In genomic region chr14:60839657-60840056, GRCh38 we compare ENCODE assay signal across 28 cellular contexts.
"Had no signal": no experiment of that assay in that cellular context is flagged by ENCODE, and none has a peak within 500 bp of the region (broad histone marks: within the 10 kb centered on the region; RNA-seq: fewer than 3 reads in every experiment).

No MANE protein-coding gene starts in this region.

- ATAC-seq: activated naive CD4-positive, alpha-beta T cell treated with anti-CD3 and anti-CD28 coated beads, Interleukin-2, amount 50 U/mL, for 72 hours; activated naive CD8-positive, alpha-beta T cell treated with anti-CD3 and anti-CD28 coated beads, Interleukin-2, amount 50 U/mL, for 24 hours; activated T-cell treated with anti-CD3 and anti-CD28 coated beads, Interleukin-2, amount 50 U/mL, for 4 hours; body of pancreas; Panc1; T-helper 17 cell had no signal

- H3K4me1 Mint-ChIP-seq: activated CD4-positive, alpha-beta T cell treated with anti-CD3 and anti-CD28 coated beads, Interleukin-2, amount 10 ng/mL, durations not matched to agents 7 days and 5 days; activated naive CD8-positive, alpha-beta T cell treated with anti-CD3 and anti-CD28 coated beads, Interleukin-2, amount 50 U/mL, for 24 hours had no signal

- H3K4me1 ChIP-seq: ascending aorta, body of pancreas had no signal

- H3K27me3 Mint-ChIP-seq: activated CD4-positive, alpha-beta memory T cell treated with anti-CD3 and anti-CD28 coated beads for 36 hours; activated CD4-positive, alpha-beta T cell treated with anti-CD3 and anti-CD28 coated beads, Interleukin-2, amount 10 ng/mL, durations not matched to agents 7 days and 5 days; activated naive CD8-positive, alpha-beta T cell treated with anti-CD3 and anti-CD28 coated beads, Interleukin-2, amount 50 U/mL, for 24 hours; T-helper 17 cell had no signal

- DNase-seq: activated CD4-positive, alpha-beta memory T cell treated with anti-CD3 and anti-CD28 coated beads for 36 hours; activated CD4-positive, alpha-beta T cell treated with anti-CD3 and anti-CD28 coated beads, Interleukin-2, amount 10 ng/mL, durations not matched to agents 7 days and 5 days; activated CD4-positive, CD25-positive, alpha-beta regulatory T cell; activated CD8-positive, alpha-beta memory T cell treated with anti-CD3 and anti-CD28 coated beads for 24 hours; activated effector memory CD4-positive, alpha-beta T cell treated with anti-CD3 and anti-CD28 coated beads, Interleukin-2, amount 50 U/mL, for 16 hours; activated naive CD4-positive, alpha-beta T cell treated with Interleukin-2 at 50 U/mL for 16 hours; activated naive CD8-positive, alpha-beta T cell treated with anti-CD3 and anti-CD28 coated beads, Interleukin-2, amount 50 U/mL, for 24 hours; activated T-cell treated with anti-CD3 and anti-CD28 coated beads, Interleukin-2, amount 50 U/mL, for 4 hours; amniotic stem cell; body of pancreas; Karpas-422; MM.1S; NCI-H1105 treated with DMSO at 0.1 percent for 48 hours; NCI-H1436 treated with DMSO at 0.1 percent for 48 hours; NCI-H187; NCI-H2081; NCI-H510A treated with DMSO at 0.1 percent for 48 hours; NCI-H69; NK-92 treated with Interleukin-12 subunit alpha and Interleukin-12 subunit beta, amount 100 ng/mL, for 24 hours; OCI-M1; RPMI8226; SHP77 treated with DMSO at 0.1 percent for 48 hours; T-helper 17 cell; T-helper 9 cell had no signal

- H3K9me3 ChIP-seq: ascending aorta, body of pancreas had no signal

- H3K4me3 Mint-ChIP-seq: activated CD4-positive, alpha-beta memory T cell treated with anti-CD3 and anti-CD28 coated beads for 36 hours; activated CD4-positive, alpha-beta T cell treated with anti-CD3 and anti-CD28 coated beads, Interleukin-2, amount 10 ng/mL, durations not matched to agents 7 days and 5 days; activated naive CD8-positive, alpha-beta T cell treated with anti-CD3 and anti-CD28 coated beads, Interleukin-2, amount 50 U/mL, for 24 hours; activated T-cell treated with anti-CD3 and anti-CD28 coated beads, Interleukin-2, amount 50 U/mL, for 4 hours; T-helper 17 cell had no signal

- H3K27me3 ChIP-seq: ascending aorta, body of pancreas had no signal

- H3K27ac ChIP-seq: ascending aorta, body of pancreas, VCaP had no signal

- H3K4me3 ChIP-seq: ascending aorta, body of pancreas had no signal

- H3K27ac Mint-ChIP-seq: activated CD4-positive, alpha-beta memory T cell treated with anti-CD3 and anti-CD28 coated beads for 36 hours; activated CD4-positive, alpha-beta T cell treated with anti-CD3 and anti-CD28 coated beads, Interleukin-2, amount 10 ng/mL, durations not matched to agents 7 days and 5 days; activated naive CD4-positive, alpha-beta T cell treated with anti-CD3 and anti-CD28 coated beads, Interleukin-2, amount 50 U/mL, for 72 hours; activated naive CD8-positive, alpha-beta T cell treated with anti-CD3 and anti-CD28 coated beads, Interleukin-2, amount 50 U/mL, for 24 hours; T-helper 17 cell had no signal
